Comparison of ENCODE assay signal across 8 cellular contexts in genomic region chr11:128632151-128632791, GRCh38.
DNase-seq lines count a peak whose midpoint lies in the region; ATAC-seq lines count a peak whose summit lies in the region.

No MANE protein-coding gene starts in this region.

- peak; percentile 28 for ATAC-seq in HG02798 (IDR thresholded peaks at IDR 0.05; ENCODE audit: poor library complexity, unreplicated experiment)
- no peak for ATAC-seq in HG03439 (IDR thresholded peaks at IDR 0.05; ENCODE audit: unreplicated experiment)

- DNase-seq in GF-D8 (lab: John Stamatoyannopoulos, UW) = peak; percentile 67
- peak; percentile 49 for DNase-seq in RKO (ENCODE audit: low spot score)
- peak; percentile 28 for DNase-seq in amniotic stem cell (lab: John Stamatoyannopoulos, UW)
- peak; percentile 74 for DNase-seq in iPS-NIHi7 (ENCODE audit: extremely low spot score)
- DNase-seq in stimulated activated naive CD4-positive, alpha-beta T cell treated with Interleukin-2 at 50 U/mL for 16 hours (lab: John Stamatoyannopoulos, UW) = peak; percentile 30
- no peak for DNase-seq in HPDE6-E6E7 (ENCODE audit: extremely low spot score)
